Comparison of ENCODE assay signal across 19 cellular contexts in the genomic region with DNA sequence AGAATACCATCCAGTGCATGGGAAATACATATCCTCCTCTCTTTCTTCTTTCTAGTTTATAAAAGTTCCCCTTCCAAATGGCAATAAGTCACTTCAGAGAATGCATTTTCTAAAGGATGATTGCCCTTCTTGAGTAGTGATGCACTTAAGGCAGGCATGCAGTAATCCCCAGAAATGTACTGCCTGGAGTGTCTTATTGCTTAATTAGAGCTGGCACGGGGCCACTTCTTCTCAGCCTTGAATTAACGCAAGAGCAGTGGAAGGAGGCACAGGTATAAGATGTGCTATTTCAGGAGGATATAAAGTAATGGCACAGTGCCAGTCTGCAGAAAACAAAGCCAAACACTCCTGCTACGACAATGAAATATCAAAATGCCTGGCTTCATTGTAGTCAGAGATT.
DNase-seq lines count a peak whose midpoint lies in the region; ATAC-seq and TF ChIP-seq lines count a peak whose summit lies in the region.
"Had no signal": no experiment of that assay in that cellular context is flagged by ENCODE, and none has a peak within 500 bp of the region (broad histone marks: within the 10 kb centered on the region; RNA-seq: fewer than 3 reads in every experiment).

No MANE protein-coding gene starts in this region.

- H3K4me1 Mint-ChIP-seq in activated T-cell treated with anti-CD3 and anti-CD28 coated beads, Interleukin-2, amount 50 U/mL, for 4 hours (ENCODE audit: low read depth), result no peaks in the 10 kb centered on the region
- H3K4me1 Mint-ChIP-seq: stimulated activated memory B cell treated with anti-CD40 and anti-IgM and Interleukin-4, amounts not matched to agents 10 μg/mL and 1 μg/mL and 100 μg/mL, for 72 hours had no signal

- H3K27me3 ChIP-seq in uterus, result no peaks in the 10 kb centered on the region
- H3K27me3 ChIP-seq: ovary, spleen had no signal

- TF ChIP-seq POLR2A in uterus (IDR thresholded peaks at IDR 0.05), result no peak

- ATAC-seq in left colon (peak; percentile 68), GM18520 (IDR thresholded peaks at IDR 0.05; ENCODE audit: unreplicated experiment) (no peak)
- ATAC-seq in activated T-cell treated with anti-CD3 and anti-CD28 coated beads, Interleukin-2, amount 50 U/mL, for 4 hours, result no peak
- ATAC-seq: left lobe of liver; Panc1; stimulated activated memory B cell treated with anti-CD40 and anti-IgM and Interleukin-4, amounts not matched to agents 10 μg/mL and 1 μg/mL and 100 μg/mL, for 72 hours had no signal

- H3K4me3 ChIP-seq in uterus, result no peak overlapping the region
- H3K4me3 ChIP-seq: ovary, spleen had no signal

- peaks cover 2% of the 10 kb centered on the region for H3K27me3 Mint-ChIP-seq in activated T-cell treated with anti-CD3 and anti-CD28 coated beads, Interleukin-2, amount 50 U/mL, for 4 hours (ENCODE audit: low read depth)
- H3K27me3 Mint-ChIP-seq: stimulated activated memory B cell treated with anti-CD40 and anti-IgM and Interleukin-4, amounts not matched to agents 10 μg/mL and 1 μg/mL and 100 μg/mL, for 72 hours had no signal

- H3K36me3 Mint-ChIP-seq in activated T-cell treated with anti-CD3 and anti-CD28 coated beads, Interleukin-2, amount 50 U/mL, for 4 hours (ENCODE audit: insufficient read depth), result no peaks in the 10 kb centered on the region
- H3K36me3 Mint-ChIP-seq: stimulated activated memory B cell treated with anti-CD40 and anti-IgM and Interleukin-4, amounts not matched to agents 10 μg/mL and 1 μg/mL and 100 μg/mL, for 72 hours; type B pancreatic cell had no signal

- intact Hi-C loops in left colon (cut with DNase I, micrococcal nuclease) (no loop called here), uterus (cut with DNase I; ENCODE audit: low total_unique reads) (no loop called here)

- H3K9me3 ChIP-seq in uterus, result no peaks in the 10 kb centered on the region
- H3K9me3 ChIP-seq: ovary, spleen had no signal

- H3K36me3 ChIP-seq in uterus, result no peaks in the 10 kb centered on the region
- H3K36me3 ChIP-seq: ovary, spleen had no signal

- H3K27ac ChIP-seq in uterus, result no peak overlapping the region
- H3K27ac ChIP-seq: ovary, spleen had no signal

- peaks cover 7% of the 10 kb centered on the region for H3K9me3 Mint-ChIP-seq in activated T-cell treated with anti-CD3 and anti-CD28 coated beads, Interleukin-2, amount 50 U/mL, for 4 hours
- H3K9me3 Mint-ChIP-seq: type B pancreatic cell had no signal

- DNase-seq in NCI-H748 (lab: John Stamatoyannopoulos, UW; ENCODE audit: unreplicated experiment), result peak; percentile 14
- no peak for DNase-seq in NCI-H748 treated with DMSO at 0.1 percent for 48 hours (lab: John Stamatoyannopoulos, UW)
- peak; percentile 6 for DNase-seq in OCI-M1 (lab: John Stamatoyannopoulos, UW)
- DNase-seq in left colon, result peak in 1 of 2 donors; percentile 58
- peak; percentile 18 to 50 for DNase-seq in uterus
- DNase-seq in amygdala (lab: John Stamatoyannopoulos, UW), result no peak
- no peak for DNase-seq in activated T-cell treated with anti-CD3 and anti-CD28 coated beads, Interleukin-2, amount 50 U/mL, for 4 hours
- DNase-seq: activated CD4-positive, alpha-beta T cell treated with anti-CD3 and anti-CD28 coated beads, Interleukin-2, amount 50 U/mL, for 48 hours; activated T-cell treated with anti-CD3 and anti-CD28 coated beads, Interleukin-2, amount 50 U/mL, for 1 hour; CD4-positive, alpha-beta T cell; NCI-H187 treated with DMSO at 0.1 percent for 48 hours; NCI-H526 treated with DMSO at 0.1 percent for 48 hours; ovary; spleen had no signal

- no peak for TF ChIP-seq CTCF in uterus (IDR thresholded peaks at IDR 0.05)

- no peaks in the 10 kb centered on the region for H3K4me1 ChIP-seq in uterus
- H3K4me1 ChIP-seq: spleen had no signal

- H3K4me3 Mint-ChIP-seq in activated T-cell treated with anti-CD3 and anti-CD28 coated beads, Interleukin-2, amount 50 U/mL, for 4 hours, result no peak overlapping the region
- H3K4me3 Mint-ChIP-seq: CD4-positive, alpha-beta T cell; stimulated activated memory B cell treated with anti-CD40 and anti-IgM and Interleukin-4, amounts not matched to agents 10 μg/mL and 1 μg/mL and 100 μg/mL, for 72 hours; type B pancreatic cell had no signal

Comparison
In these comparisons a context has a peak if more than half of its experiments do, and no peak if none do; other contexts are left out.
1. DNase-seq: peak in NCI-H748 (single experiment), OCI-M1 (single experiment) and uterus (2 of 2); none in NCI-H748 treated with DMSO at 0.1 percent for 48 hours (single experiment), amygdala (0 of 56) and activated T-cell treated with anti-CD3 and anti-CD28 coated beads, Interleukin-2, amount 50 U/mL, for 4 hours (single experiment).